ENCODE assay signal across 9 cellular contexts in the genomic region with DNA sequence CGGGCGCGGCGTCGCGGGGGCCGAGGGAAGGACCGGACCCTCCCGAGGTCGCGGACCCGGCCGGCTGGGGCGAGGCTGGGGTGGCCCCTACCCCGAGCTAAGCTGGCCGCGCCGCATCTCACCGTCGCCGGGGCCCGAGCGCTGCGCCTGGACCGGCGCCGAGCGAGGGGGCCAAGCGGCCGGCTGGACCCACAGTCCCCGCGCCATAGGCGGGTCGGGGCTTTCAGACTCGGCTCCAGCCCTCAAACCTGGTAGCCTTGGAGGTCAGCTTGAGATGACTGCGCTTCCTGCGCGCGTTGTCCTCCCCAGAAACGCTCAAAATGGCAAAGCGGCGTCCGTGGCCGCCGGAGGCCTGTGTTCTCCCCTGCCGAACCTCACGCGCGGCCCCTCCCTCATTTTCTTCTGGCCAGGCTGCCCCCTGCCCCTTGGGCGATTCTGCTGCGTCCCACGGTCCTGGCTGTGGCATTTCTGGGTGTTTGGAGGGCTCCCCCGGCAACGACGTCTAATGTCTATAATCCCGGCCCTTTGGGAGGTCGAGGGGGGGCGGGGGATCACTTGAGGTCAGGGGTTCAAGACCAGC. TPM values are rescaled to one million over a fixed set of nuclear protein-coding genes. Genes with fewer than 3 reads are reported as not detected.
DNase-seq lines count a peak whose midpoint lies in the region; ATAC-seq and TF ChIP-seq lines count a peak whose summit lies in the region.
"Had no signal": no experiment of that assay in that cellular context is flagged by ENCODE, and none has a peak within 500 bp of the region (broad histone marks: within the 10 kb centered on the region; RNA-seq: fewer than 3 reads in every experiment).

No MANE protein-coding gene starts in this region.

- peak overlapping the region; percentile 93 for H3K4me2 ChIP-seq in DOHH2 (ENCODE audit: low read length)

- H4K20me1 ChIP-seq in DOHH2 (ENCODE audit: control insufficient read depth, insufficient read depth, low read depth, low read length): no peaks in the 10 kb centered on the region

- H3K4me1 ChIP-seq in DOHH2 (ENCODE audit: control insufficient read depth, low read length) (peaks cover 31% of the 10 kb centered on the region), HEK293 (ENCODE audit: control insufficient read depth, insufficient read depth, low read length) (no peaks in the 10 kb centered on the region), left ventricle myocardium inferior (peaks cover 44% of the 10 kb centered on the region)

- H3K27me3 ChIP-seq in DOHH2 (ENCODE audit: control insufficient read depth, low read length): no peaks in the 10 kb centered on the region
- H3K27me3 ChIP-seq in left ventricle myocardium inferior (ENCODE audit: low read depth): peaks cover 31% of the 10 kb centered on the region

- ATAC-seq in T-cell (replicated peaks in 1 of 4) (no peak), GM21390 (IDR thresholded peaks at IDR 0.05; ENCODE audit: unreplicated experiment) (no peak)
- peak; percentile 15 to 17 for ATAC-seq in stimulated activated naive B cell treated with anti-CD40 and anti-IgM and Interleukin-4, amounts not matched to agents 10 μg/mL and 1 μg/mL and 100 μg/mL, for 72 hours (replicated peaks)

- DNase-seq in T-cell (no peak), left ventricle myocardium inferior (no peak), hypothalamus (lab: John Stamatoyannopoulos, UW) (no peak), NCI-H1092 (lab: John Stamatoyannopoulos, UW) (no peak)
- DNase-seq in stimulated activated naive B cell treated with anti-CD40 and anti-IgM and Interleukin-4, amounts not matched to agents 10 μg/mL and 1 μg/mL and 100 μg/mL, for 72 hours: no peak

- peaks cover 33% of the 10 kb centered on the region for H3F3A ChIP-seq in DOHH2 (ENCODE audit: control insufficient read depth, insufficient read depth)

- H3K4me3 Mint-ChIP-seq in T-cell: peak overlapping the region; percentile 71 to 79 (median 78)
- peak overlapping the region; percentile 85 to 87 for H3K4me3 Mint-ChIP-seq in stimulated activated naive B cell treated with anti-CD40 and anti-IgM and Interleukin-4, amounts not matched to agents 10 μg/mL and 1 μg/mL and 100 μg/mL, for 72 hours

- no peaks in the 10 kb centered on the region for H3K9me2 ChIP-seq in DOHH2 (replicated peaks; ENCODE audit: control insufficient read depth, low read length)

- intact Hi-C loops in left ventricle myocardium inferior (cut with micrococcal nuclease): no loop called here

- H3K79me2 ChIP-seq in DOHH2 (ENCODE audit: control insufficient read depth, low read length): peaks cover 57% of the 10 kb centered on the region

- H3K4me1 Mint-ChIP-seq in T-cell: peaks cover 27 to 32% (median 30%) of the 10 kb centered on the region in 3 donors
- H3K4me1 Mint-ChIP-seq in stimulated activated naive B cell treated with anti-CD40 and anti-IgM and Interleukin-4, amounts not matched to agents 10 μg/mL and 1 μg/mL and 100 μg/mL, for 72 hours: peaks cover 18 to 28% of the 10 kb centered on the region in 2 donors

- POLR2A ChIA-PET in HEK293 (lab: Yijun Ruan, JAX): interaction anchor here (0.6 to 4.8 kb wide), 48 partner anchors 9 to 488 kb away, joined by 3 to 53 read pairs (median 6); a partner anchor contains a TSS
- POLR2A ChIA-PET in T-cell (lab: Charles Lee): interaction anchor here (0.7 to 1.2 kb wide), 4 partner anchors 14 to 111 kb away, joined by 3 read pairs; a partner anchor contains a TSS

- TF ChIP-seq CTCF in DOHH2 (IDR thresholded peaks at IDR 0.05; ENCODE audit: low read depth, low read length, poor library complexity, severe bottlenecking): no peak
- TF ChIP-seq CTCF in HEK293 (tag by site-specific recombination; IDR thresholded peaks at IDR 0.05): no peak
- TF ChIP-seq CTCF in left ventricle myocardium inferior (IDR thresholded peaks at IDR 0.05; ENCODE audit: borderline replicate concordance): no peak

- no peaks in the 10 kb centered on the region for H3K9me3 ChIP-seq in DOHH2 (ENCODE audit: control insufficient read depth, insufficient read depth, low read length)
- no peaks in the 10 kb centered on the region for H3K9me3 ChIP-seq in HEK293 (ENCODE audit: control insufficient read depth, insufficient read depth, low read depth, low read length)
- peaks cover 9% of the 10 kb centered on the region for H3K9me3 ChIP-seq in left ventricle myocardium inferior (replicated peaks)

- peaks cover 25% of the 10 kb centered on the region for H3K36me3 ChIP-seq in DOHH2 (ENCODE audit: control insufficient read depth, low read length)
- no peaks in the 10 kb centered on the region for H3K36me3 ChIP-seq in HEK293 (ENCODE audit: control insufficient read depth in 2 of 2, insufficient read depth in 1 of 2, low read length in 2 of 2)
- H3K36me3 ChIP-seq in left ventricle myocardium inferior: no peaks in the 10 kb centered on the region

- H3K4me3 ChIP-seq in DOHH2 (ENCODE audit: low read length) (peak overlapping the region; percentile 90), HEK293 (ENCODE audit: low read depth, low read length) (peak overlapping the region; percentile 88), left ventricle myocardium inferior (peak overlapping the region; percentile 81)

- H3K27ac ChIP-seq in DOHH2 (ENCODE audit: low read depth, low read length) (peak overlapping the region; percentile 88), HEK293 (ENCODE audit: extremely low read depth, low read depth, low read length) (peak overlapping the region; percentile 66; the same call in 1 of the 2 replicates), left ventricle myocardium inferior (replicated peaks) (peak overlapping the region; percentile 86)

- peaks cover 3 to 14% of the 10 kb centered on the region in 2 donors for H3K27me3 Mint-ChIP-seq in T-cell
- peaks cover 0 to 4% of the 10 kb centered on the region in 2 donors for H3K27me3 Mint-ChIP-seq in stimulated activated naive B cell treated with anti-CD40 and anti-IgM and Interleukin-4, amounts not matched to agents 10 μg/mL and 1 μg/mL and 100 μg/mL, for 72 hours

- H3K36me3 Mint-ChIP-seq in T-cell: no peaks in the 10 kb centered on the region
- peaks cover 2 to 16% of the 10 kb centered on the region in 2 donors for H3K36me3 Mint-ChIP-seq in stimulated activated naive B cell treated with anti-CD40 and anti-IgM and Interleukin-4, amounts not matched to agents 10 μg/mL and 1 μg/mL and 100 μg/mL, for 72 hours

- CTCF ChIA-PET in HEK293 (lab: Yijun Ruan, JAX) (interaction anchor here (0.7 to 2.2 kb wide), 13 partner anchors 8 to 107 kb away, joined by 3 to 9 read pairs (median 6); a partner anchor contains a TSS), T-cell (lab: Charles Lee) (interaction anchor here (0.6 to 1.8 kb wide), 8 partner anchors 35 to 402 kb away, joined by 3 to 15 read pairs (median 4); no protein-coding TSS in a partner anchor)

- peak overlapping the region; percentile 69 to 70 for H3K27ac Mint-ChIP-seq in T-cell
- H3K27ac Mint-ChIP-seq in stimulated activated naive B cell treated with anti-CD40 and anti-IgM and Interleukin-4, amounts not matched to agents 10 μg/mL and 1 μg/mL and 100 μg/mL, for 72 hours: peak overlapping the region; percentile 91

- no peaks in the 10 kb centered on the region for H3K9me3 Mint-ChIP-seq in T-cell
- no peaks in the 10 kb centered on the region for H3K9me3 Mint-ChIP-seq in stimulated activated naive B cell treated with anti-CD40 and anti-IgM and Interleukin-4, amounts not matched to agents 10 μg/mL and 1 μg/mL and 100 μg/mL, for 72 hours

TF ChIP-seq in HEK293, 187 proteins besides CTCF, POLR2A, EP300 and RAD21:
- no peak for TF ChIP-seq SP3 (tag by site-specific recombination; IDR thresholded peaks at IDR 0.05)
- no peak for TF ChIP-seq GLIS1 (tag by site-specific recombination; IDR thresholded peaks at IDR 0.05)
- 0 out of 2 replicates have a peak, but pooled peaks have one; percentile 19 for TF ChIP-seq HOXA7 (CRISPR knock-in tag; IDR thresholded peaks at IDR 0.05; ENCODE audit: borderline replicate concordance)
- no peak for TF ChIP-seq KLF1 (tag by site-specific recombination; IDR thresholded peaks at IDR 0.05)
- 0 out of 2 replicates have a peak, but pooled peaks have one; percentile 18 for TF ChIP-seq ZNF561 (tag by site-specific recombination; IDR thresholded peaks at IDR 0.05; ENCODE audit: borderline replicate concordance)
- 0 out of 2 replicates have a peak, but pooled peaks have one; percentile 26 for TF ChIP-seq ZNF660 (tag by site-specific recombination; IDR thresholded peaks at IDR 0.05)
- no peak for TF ChIP-seq ZBTB17 (tag by site-specific recombination; IDR thresholded peaks at IDR 0.05)
- no peak for TF ChIP-seq ZNF292 (tag by site-specific recombination; IDR thresholded peaks at IDR 0.05; ENCODE audit: borderline replicate concordance, low read depth)

RNA-seq across cellular contexts. Expression of a gene that starts 8.7 kb away (rescaled TPM):
- not detected for total RNA-seq in T-cell
- total RNA-seq in left ventricle myocardium inferior: not detected

RNA-seq across cellular contexts. Expression of a gene that starts 15.7 kb away (rescaled TPM):
- 100 to 1,000 TPM; 246 to 469 (median 425) TPM for total RNA-seq in T-cell
- total RNA-seq in left ventricle myocardium inferior: 130 TPM

RNA-seq across cellular contexts. Expression of a gene that starts 39.6 kb away (rescaled TPM):
- total RNA-seq in T-cell: not detected
- total RNA-seq in left ventricle myocardium inferior: not detected
- total RNA-seq: T-helper 2 cell treated with Interferon-gamma antibody and Interleukin-4, amounts not matched to agents 100 ng/mL and 5 ng/mL, for 36 hours had no signal

RNA-seq across cellular contexts. Expression of a gene that starts 41.6 kb away (rescaled TPM):
- total RNA-seq in T-cell: not detected
- not detected for total RNA-seq in left ventricle myocardium inferior
- total RNA-seq: T-helper 2 cell treated with Interferon-gamma antibody and Interleukin-4, amounts not matched to agents 100 ng/mL and 5 ng/mL, for 36 hours had no signal

RNA-seq across cellular contexts. Expression of a gene that starts 43.5 kb away (rescaled TPM):
- 10 to 100 TPM; 62.0 to 91.5 (median 84.8) TPM for total RNA-seq in T-cell
- total RNA-seq in left ventricle myocardium inferior: 20.6 TPM

Comparison
In these comparisons a context has a peak if more than half of its experiments do, and no peak if none do; other contexts are left out.
1. ATAC-seq: peak in stimulated activated naive B cell treated with anti-CD40 and anti-IgM and Interleukin-4, amounts not matched to agents 10 μg/mL and 1 μg/mL and 100 μg/mL, for 72 hours (2 of 2); none in T-cell (0 of 4) and GM21390 (single experiment).
2. Peak in every context shown above with its lines, with median percentiles within 50 percentile points of each other: H3K27ac ChIP-seq and H3K4me3 ChIP-seq.